In the genomic region with DNA sequence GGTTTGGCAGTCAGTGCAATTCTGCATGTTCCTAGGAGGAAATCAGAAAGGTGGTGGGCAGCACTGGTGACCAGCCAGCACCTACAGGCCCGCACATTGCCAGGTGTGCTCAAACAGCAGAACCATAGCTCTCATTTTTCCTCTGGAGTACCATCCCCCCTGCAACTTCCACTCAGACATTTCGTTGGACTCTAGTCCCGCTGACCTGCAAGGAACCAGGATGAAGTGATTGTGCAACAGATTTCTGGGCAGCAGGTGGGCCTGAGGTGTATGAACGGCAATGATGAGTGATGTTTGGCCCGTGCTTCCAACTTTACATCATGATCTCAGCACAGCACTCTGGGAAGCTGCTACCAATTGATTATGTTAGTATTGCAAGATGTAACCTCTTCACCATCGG, we compare ENCODE assay signal across 22 cellular contexts.
"Had no signal": no experiment of that assay in that cellular context is flagged by ENCODE, and none has a peak within 500 bp of the region (broad histone marks: within the 10 kb centered on the region; RNA-seq: fewer than 3 reads in every experiment).

No MANE protein-coding gene starts in this region.

- H3K36me3 ChIP-seq: pancreas, prostate gland, tibial nerve, vagina had no signal

- H3K9me3 ChIP-seq: left ventricle myocardium inferior, pancreas, prostate gland, tibial nerve, vagina had no signal

- FAIRE-seq: pancreas had no signal

- ATAC-seq: natural killer cell; pancreas; right cardiac atrium; sciatic nerve; stimulated activated memory B cell treated with anti-CD40 and anti-IgM and Interleukin-4, amounts not matched to agents 10 μg/mL and 1 μg/mL and 100 μg/mL, for 72 hours; stimulated activated naive CD8-positive, alpha-beta T cell treated with anti-CD3 and anti-CD28 coated beads, Interleukin-15, amount 100 ng/mL, for 72 hours had no signal

- H3K27me3 ChIP-seq: pancreas, tibial nerve, vagina had no signal

- H3K4me3 ChIP-seq: left ventricle myocardium inferior, lung, pancreas, prostate gland, skin epidermis, tibial nerve, vagina had no signal

- H3K27ac ChIP-seq: left ventricle myocardium inferior, pancreas, prostate gland, skin epidermis, tibial nerve, vagina had no signal

- H3K4me1 ChIP-seq: pancreas, prostate gland, tibial nerve had no signal

- DNase-seq: left ventricle myocardium inferior; naive B cell; natural killer cell; nephron progenitor cell; pancreas; posterior cingulate gyrus; retina; right cardiac atrium; stimulated activated CD4-positive, alpha-beta T cell treated with anti-CD3 and anti-CD28 coated beads, Interleukin-1b, Interleukin-23, amount 100 ng/mL, for 48 hours; stimulated activated CD4-positive, alpha-beta T cell treated with anti-CD3 and anti-CD28 coated beads, Interleukin-2, amount 100 ng/mL, for 48 hours; stimulated activated CD4-positive, alpha-beta T cell treated with anti-CD3 and anti-CD28 coated beads, Interleukin-4, amount 100 ng/mL, for 4 hours; stimulated activated CD8-positive, alpha-beta memory T cell treated with anti-CD3 and anti-CD28 coated beads, Interleukin-4, amount 100 ng/mL, for 48 hours; stimulated activated naive CD4-positive, alpha-beta T cell treated with Interleukin-2 at 50 U/mL for 16 hours; stimulated activated naive CD8-positive, alpha-beta T cell treated with anti-CD3 and anti-CD28 coated beads, Interleukin-15, amount 100 ng/mL, for 72 hours; substantia nigra had no signal
